Comparison of ENCODE assay signal across 18 cellular contexts in genomic region chr19:34459614-34460013, GRCh38. TPM values are rescaled to one million over a fixed set of nuclear protein-coding genes. Genes with fewer than 3 reads are reported as not detected.
A peak's percentile ranks its signal among the peaks of the same experiment; 100 is the strongest.
DNase-seq lines count a peak whose midpoint lies in the region; ATAC-seq and TF ChIP-seq lines count a peak whose summit lies in the region.
"Had no signal": no experiment of that assay in that cellular context is flagged by ENCODE, and none has a peak within 500 bp of the region (broad histone marks: within the 10 kb centered on the region; RNA-seq: fewer than 3 reads in every experiment).

No MANE protein-coding gene starts in this region.

- POLR2A ChIA-PET in MCF 10A (lab: Yijun Ruan, JAX), result interaction anchor here (0.7 kb wide), 1 partner anchor 528 kb away, joined by 3 read pairs; no protein-coding TSS in a partner anchor

- no peak overlapping the region for H3K27ac Mint-ChIP-seq in MCF 10A (ENCODE audit: low read depth, unreplicated experiment)
- H3K27ac Mint-ChIP-seq: dendritic cell treated with granulocyte-macrophage colony-stimulating factor and Interleukin-4, amounts not matched to agents 40 ng/mL and 50 ng/mL, for 4 days; IgD-negative memory B cell had no signal

- intact Hi-C loops in MCF 10A (cut with micrococcal nuclease) (no loop called here), upper lobe of right lung (cut with DNase I) (no loop called here)

- H3K27me3 Mint-ChIP-seq in MCF 10A (ENCODE audit: insufficient read depth, unreplicated experiment), result no peaks in the 10 kb centered on the region
- H3K27me3 Mint-ChIP-seq: dendritic cell treated with granulocyte-macrophage colony-stimulating factor and Interleukin-4, amounts not matched to agents 40 ng/mL and 50 ng/mL, for 4 days; IgD-negative memory B cell had no signal

- no peak overlapping the region for H3K27ac ChIP-seq in lung (ENCODE audit: low read depth in 1 of 2, low read length in 1 of 2)
- H3K27ac ChIP-seq in upper lobe of right lung, result no peak overlapping the region
- H3K27ac ChIP-seq: vagina had no signal

- H3K4me1 ChIP-seq in lung (ENCODE audit: control insufficient read depth in 2 of 2, insufficient read depth in 2 of 2, low read length in 2 of 2), result peaks cover 2 to 18% of the 10 kb centered on the region in 2 donors
- peaks cover 6% of the 10 kb centered on the region for H3K4me1 ChIP-seq in upper lobe of right lung
- H3K4me1 ChIP-seq: vagina had no signal

- TF ChIP-seq CTCF in MCF 10A (IDR thresholded peaks at IDR 0.05; ENCODE audit: unreplicated experiment) (no peak), lung (IDR thresholded peaks at IDR 0.05; ENCODE audit: control extremely low read depth, extremely low read depth) (no peak), upper lobe of right lung (IDR thresholded peaks at IDR 0.05) (no peak)

- DNase-seq in T47D (ENCODE audit: low read depth in 1 of 2, low spot score in 1 of 2) (peak; percentile 40 to 70), MCF 10A (ENCODE audit: unreplicated experiment) (no peak), NCI-H2196 (lab: John Stamatoyannopoulos, UW; ENCODE audit: unreplicated experiment) (peak; percentile 70), lung (ENCODE audit: low spot score) (peak; percentile 49), upper lobe of right lung (no peak), NCI-H128 (lab: John Stamatoyannopoulos, UW; ENCODE audit: unreplicated experiment) (no peak), SK-N-DZ (ENCODE audit: low spot score) (no peak), NCI-H1092 (lab: John Stamatoyannopoulos, UW) (no peak)
- DNase-seq: activated effector memory CD4-positive, alpha-beta T cell treated with anti-CD3 and anti-CD28 coated beads, Interleukin-2, amount 50 U/mL, for 16 hours; esophagus squamous epithelium; NCI-H1092 treated with DMSO at 0.1 percent for 48 hours; NCI-H446; nucleus accumbens; SK-N-SH had no signal

- H3K36me3 ChIP-seq in lung (ENCODE audit: control insufficient read depth in 2 of 2, insufficient read depth in 2 of 2, low read length in 2 of 2), result peaks cover 34 to 39% of the 10 kb centered on the region in 2 donors
- peaks cover 92% of the 10 kb centered on the region for H3K36me3 ChIP-seq in upper lobe of right lung

- no peak for ATAC-seq in lung (ENCODE audit: insufficient read depth, low FRiP score)
- peak; percentile 71 for ATAC-seq in upper lobe of right lung
- ATAC-seq: HCT116 had no signal

- H3K27me3 ChIP-seq in lung (ENCODE audit: control insufficient read depth, insufficient read depth) (no peaks in the 10 kb centered on the region), upper lobe of right lung (no peaks in the 10 kb centered on the region)
- H3K27me3 ChIP-seq: esophagus squamous epithelium, vagina had no signal

- no peaks in the 10 kb centered on the region for H3K9me3 Mint-ChIP-seq in MCF 10A (ENCODE audit: unreplicated experiment)
- H3K9me3 Mint-ChIP-seq: dendritic cell treated with granulocyte-macrophage colony-stimulating factor and Interleukin-4, amounts not matched to agents 40 ng/mL and 50 ng/mL, for 4 days; IgD-negative memory B cell had no signal

- no peak overlapping the region for H3K4me3 ChIP-seq in lung
- H3K4me3 ChIP-seq in upper lobe of right lung, result no peak overlapping the region
- H3K4me3 ChIP-seq: esophagus squamous epithelium, vagina had no signal

- in situ Hi-C loops in T47D (cut with HindIII; ENCODE audit: low pct_unique_long_range_greater_than_20kb, low sequenced_read_pairs), result no loop called here

- no peaks in the 10 kb centered on the region for H3K9me3 ChIP-seq in lung (ENCODE audit: control insufficient read depth in 2 of 2, insufficient read depth in 1 of 2, low read length in 1 of 2)
- H3K9me3 ChIP-seq in upper lobe of right lung, result no peaks in the 10 kb centered on the region
- H3K9me3 ChIP-seq: esophagus squamous epithelium, SK-N-SH, vagina had no signal

- CTCF ChIA-PET in MCF 10A (lab: Yijun Ruan, JAX), result interaction anchor here (1.1 to 1.7 kb wide), 2 partner anchors 11 to 25 kb away, joined by 4 read pairs; no protein-coding TSS in a partner anchor

- BruUV-seq in MCF 10A (replicated peaks; lab: Mats Ljungman, UMichigan), result no TSS peak

- no peaks in the 10 kb centered on the region for H3K4me1 Mint-ChIP-seq in MCF 10A (ENCODE audit: insufficient read depth, unreplicated experiment)

- 74 to 88% methylated on average over 2 of the region's 2 CpGs for WGBS in lung, 2 donors

- H3K36me3 Mint-ChIP-seq in MCF 10A (ENCODE audit: insufficient read depth, unreplicated experiment), result peaks cover 98% of the 10 kb centered on the region

- H3K4me3 Mint-ChIP-seq in MCF 10A (ENCODE audit: unreplicated experiment), result no peak overlapping the region
- H3K4me3 Mint-ChIP-seq: dendritic cell treated with granulocyte-macrophage colony-stimulating factor and Interleukin-4, amounts not matched to agents 40 ng/mL and 50 ng/mL, for 4 days; IgD-negative memory B cell had no signal

RNA-seq across cellular contexts. Expression of gene WTIP, which starts 21.9 kb away (rescaled TPM):
- total RNA-seq in MCF 10A (2022), result 15.9 and 22.6 TPM in 2 replicates
- total RNA-seq in lung, result 10 to 100 TPM; 13.4 to 31.9 TPM
- polyA plus RNA-seq in lung, result 10 to 100 TPM in 1 of 2 donors, 1 to 10 TPM in 1; 6.4 to 12.8 TPM
- 37.1 TPM for total RNA-seq in upper lobe of right lung
- polyA plus RNA-seq in SK-N-DZ (2014; cell fraction: cytosol; rRNA removed), result 0.42 and 1.6 TPM in 2 replicates
- 1.5 and 3.4 TPM in 2 replicates for polyA plus RNA-seq in SK-N-DZ (2014; cell fraction: nucleus; rRNA removed)
- polyA plus RNA-seq: IgD-negative memory B cell had no signal

RNA-seq across cellular contexts. Expression of gene UBA2, which starts 31.4 kb away (rescaled TPM):
- total RNA-seq in MCF 10A (2022), result 118 and 126 TPM in 2 replicates
- total RNA-seq in lung, result 10 to 100 TPM; 69.1 to 84.2 TPM
- polyA plus RNA-seq in lung, result 10 to 100 TPM; 56.5 to 63.9 TPM
- 83.3 TPM for total RNA-seq in upper lobe of right lung
- 256 and 259 TPM in 2 replicates for polyA plus RNA-seq in SK-N-DZ (2014; cell fraction: cytosol; rRNA removed)
- 124 and 131 TPM in 2 replicates for polyA plus RNA-seq in SK-N-DZ (2014; cell fraction: nucleus; rRNA removed)

RNA-seq across cellular contexts. Expression of gene PDCD2L, which starts 55.4 kb away (rescaled TPM):
- 11.1 and 24.4 TPM in 2 replicates for total RNA-seq in MCF 10A (2022)
- total RNA-seq in lung, result 10 to 100 TPM in 1 of 2 donors, 1 to 10 TPM in 1; 7.5 to 10.1 TPM
- polyA plus RNA-seq in lung, result 10 to 100 TPM; 11.5 to 11.8 TPM
- 7.4 TPM for total RNA-seq in upper lobe of right lung
- 30.0 and 30.2 TPM in 2 replicates for polyA plus RNA-seq in SK-N-DZ (2014; cell fraction: cytosol; rRNA removed)
- polyA plus RNA-seq in SK-N-DZ (2014; cell fraction: nucleus; rRNA removed), result 26.6 and 27.7 TPM in 2 replicates

Comparison
In these comparisons a context has a peak if more than half of its experiments do, and no peak if none do; other contexts are left out.
1. DNase-seq: peak in T47D (2 of 2), NCI-H2196 (single experiment) and lung (single experiment); none in MCF 10A (single experiment), upper lobe of right lung (single experiment), NCI-H128 (single experiment), SK-N-DZ (single experiment) and NCI-H1092 (single experiment).